34 cellular contexts compared by ENCODE assay signal in genomic region chr7:145020454-145020853, GRCh38.
"Had no signal": no experiment of that assay in that cellular context is flagged by ENCODE, and none has a peak within 500 bp of the region (broad histone marks: within the 10 kb centered on the region; RNA-seq: fewer than 3 reads in every experiment).

No MANE protein-coding gene starts in this region.

- ATAC-seq: activated naive CD8-positive, alpha-beta T cell treated with anti-CD3 and anti-CD28 coated beads, Interleukin-2, amount 50 U/mL, for 24 hours; activated T-cell treated with anti-CD3 and anti-CD28 coated beads, Interleukin-2, amount 50 U/mL, for 4 hours; activated T-cell treated with anti-CD3 and anti-CD28 coated beads, Interleukin-2, amount 50 U/mL, for 72 hours; activated T-helper 17 cell treated with anti-CD3 and anti-CD28 coated beads, Interleukin-2, amount 50 U/mL, for 72 hours; body of pancreas had no signal

- H3K27ac Mint-ChIP-seq: activated naive CD4-positive, alpha-beta T cell treated with anti-CD3 and anti-CD28 coated beads for 36 hours; activated naive CD4-positive, alpha-beta T cell treated with anti-CD3 and anti-CD28 coated beads, Interleukin-2, amount 10 ng/mL, durations not matched to agents 7 days and 5 days; activated naive CD4-positive, alpha-beta T cell treated with anti-CD3 and anti-CD28 coated beads, Interleukin-2, amount 50 U/mL, for 24 hours; activated naive CD8-positive, alpha-beta T cell; activated naive CD8-positive, alpha-beta T cell treated with anti-CD3 and anti-CD28 coated beads for 36 hours; activated naive CD8-positive, alpha-beta T cell treated with anti-CD3 and anti-CD28 coated beads, Interleukin-2, amount 10 ng/mL, durations not matched to agents 7 days and 5 days; activated naive CD8-positive, alpha-beta T cell treated with anti-CD3 and anti-CD28 coated beads, Interleukin-2, amount 50 U/mL, for 24 hours; activated T-cell treated with anti-CD3 and anti-CD28 coated beads, Interleukin-2, amount 50 U/mL, for 24 hours; activated T-cell treated with anti-CD3 and anti-CD28 coated beads, Interleukin-2, amount 50 U/mL, for 72 hours; activated T-helper 1 cell treated with anti-CD3 and anti-CD28 coated beads, Interleukin-12 subunit alpha, Interleukin-12 subunit beta, Interleukin-2, Interleukin-4 antibody, amounts not matched to agents 30 ng/mL and 10 ng/mL and 1 ng/mL, durations not matched to agents 14 hours and 24 hours and 36 hours; activated T-helper 17 cell treated with anti-CD3 and anti-CD28 coated beads, Interleukin-2, amount 50 U/mL, for 72 hours; activated T-helper 2 cell treated with anti-CD3 and anti-CD28 coated beads, Interferon-gamma antibody, Interleukin-2, Interleukin-4, amounts not matched to agents 10 μg/mL and 5 μg/mL and 100 μg/mL, durations not matched to agents 14 hours and 24 hours and 36 hours; brain had no signal

- H3K4me1 Mint-ChIP-seq: activated naive CD4-positive, alpha-beta T cell treated with anti-CD3 and anti-CD28 coated beads, Interleukin-2, amount 10 ng/mL, durations not matched to agents 7 days and 5 days; activated naive CD4-positive, alpha-beta T cell treated with anti-CD3 and anti-CD28 coated beads, Interleukin-2, amount 50 U/mL, for 24 hours; activated naive CD8-positive, alpha-beta T cell treated with anti-CD3 and anti-CD28 coated beads for 36 hours; activated naive CD8-positive, alpha-beta T cell treated with anti-CD3 and anti-CD28 coated beads, Interleukin-2, amount 10 ng/mL, durations not matched to agents 7 days and 5 days; activated naive CD8-positive, alpha-beta T cell treated with anti-CD3 and anti-CD28 coated beads, Interleukin-2, amount 50 U/mL, for 24 hours; activated T-helper 17 cell treated with anti-CD3 and anti-CD28 coated beads, Interleukin-2, amount 50 U/mL, for 72 hours; brain; central memory CD8-positive, alpha-beta T cell had no signal

- H3K36me3 Mint-ChIP-seq: activated naive CD4-positive, alpha-beta T cell treated with anti-CD3 and anti-CD28 coated beads, Interleukin-2, amount 10 ng/mL, durations not matched to agents 7 days and 5 days; activated naive CD4-positive, alpha-beta T cell treated with anti-CD3 and anti-CD28 coated beads, Interleukin-2, amount 50 U/mL, for 24 hours; activated naive CD8-positive, alpha-beta T cell; activated naive CD8-positive, alpha-beta T cell treated with anti-CD3 and anti-CD28 coated beads for 36 hours; activated naive CD8-positive, alpha-beta T cell treated with anti-CD3 and anti-CD28 coated beads, Interleukin-2, amount 10 ng/mL, durations not matched to agents 7 days and 5 days; brain had no signal

- H3K4me3 Mint-ChIP-seq: activated naive CD4-positive, alpha-beta T cell treated with anti-CD3 and anti-CD28 coated beads for 36 hours; activated naive CD4-positive, alpha-beta T cell treated with anti-CD3 and anti-CD28 coated beads, Interleukin-2, amount 10 ng/mL, durations not matched to agents 7 days and 5 days; activated naive CD4-positive, alpha-beta T cell treated with anti-CD3 and anti-CD28 coated beads, Interleukin-2, amount 50 U/mL, for 24 hours; activated naive CD8-positive, alpha-beta T cell; activated naive CD8-positive, alpha-beta T cell treated with anti-CD3 and anti-CD28 coated beads for 36 hours; activated naive CD8-positive, alpha-beta T cell treated with anti-CD3 and anti-CD28 coated beads, Interleukin-2, amount 10 ng/mL, durations not matched to agents 7 days and 5 days; activated naive CD8-positive, alpha-beta T cell treated with anti-CD3 and anti-CD28 coated beads, Interleukin-2, amount 50 U/mL, for 24 hours; activated T-cell treated with anti-CD3 and anti-CD28 coated beads, Interleukin-2, amount 50 U/mL, for 24 hours; activated T-cell treated with anti-CD3 and anti-CD28 coated beads, Interleukin-2, amount 50 U/mL, for 4 hours; activated T-cell treated with anti-CD3 and anti-CD28 coated beads, Interleukin-2, amount 50 U/mL, for 72 hours; activated T-helper 1 cell treated with anti-CD3 and anti-CD28 coated beads, Interleukin-12 subunit alpha, Interleukin-12 subunit beta, Interleukin-2, Interleukin-4 antibody, amounts not matched to agents 30 ng/mL and 10 ng/mL and 1 ng/mL, durations not matched to agents 14 hours and 24 hours and 36 hours; activated T-helper 17 cell treated with anti-CD3 and anti-CD28 coated beads, Interleukin-2, amount 50 U/mL, for 72 hours; brain; central memory CD8-positive, alpha-beta T cell had no signal

- H3K27me3 Mint-ChIP-seq: activated naive CD4-positive, alpha-beta T cell treated with anti-CD3 and anti-CD28 coated beads, Interleukin-2, amount 10 ng/mL, durations not matched to agents 7 days and 5 days; activated naive CD4-positive, alpha-beta T cell treated with anti-CD3 and anti-CD28 coated beads, Interleukin-2, amount 50 U/mL, for 24 hours; activated naive CD8-positive, alpha-beta T cell treated with anti-CD3 and anti-CD28 coated beads for 36 hours; activated naive CD8-positive, alpha-beta T cell treated with anti-CD3 and anti-CD28 coated beads, Interleukin-2, amount 10 ng/mL, durations not matched to agents 7 days and 5 days; activated naive CD8-positive, alpha-beta T cell treated with anti-CD3 and anti-CD28 coated beads, Interleukin-2, amount 50 U/mL, for 24 hours; activated T-helper 17 cell treated with anti-CD3 and anti-CD28 coated beads, Interleukin-2, amount 50 U/mL, for 72 hours; brain had no signal

- H3K9me3 Mint-ChIP-seq: activated naive CD4-positive, alpha-beta T cell treated with anti-CD3 and anti-CD28 coated beads for 36 hours; activated naive CD4-positive, alpha-beta T cell treated with anti-CD3 and anti-CD28 coated beads, Interleukin-2, amount 10 ng/mL, durations not matched to agents 7 days and 5 days; activated naive CD4-positive, alpha-beta T cell treated with anti-CD3 and anti-CD28 coated beads, Interleukin-2, amount 50 U/mL, for 24 hours; activated naive CD8-positive, alpha-beta T cell treated with anti-CD3 and anti-CD28 coated beads for 36 hours; activated naive CD8-positive, alpha-beta T cell treated with anti-CD3 and anti-CD28 coated beads, Interleukin-2, amount 10 ng/mL, durations not matched to agents 7 days and 5 days; activated naive CD8-positive, alpha-beta T cell treated with anti-CD3 and anti-CD28 coated beads, Interleukin-2, amount 50 U/mL, for 24 hours; activated T-cell treated with anti-CD3 and anti-CD28 coated beads, Interleukin-2, amount 50 U/mL, for 24 hours; activated T-cell treated with anti-CD3 and anti-CD28 coated beads, Interleukin-2, amount 50 U/mL, for 4 hours; activated T-cell treated with anti-CD3 and anti-CD28 coated beads, Interleukin-2, amount 50 U/mL, for 72 hours; activated T-helper 1 cell treated with anti-CD3 and anti-CD28 coated beads, Interleukin-12 subunit alpha, Interleukin-12 subunit beta, Interleukin-2, Interleukin-4 antibody, amounts not matched to agents 30 ng/mL and 10 ng/mL and 1 ng/mL, durations not matched to agents 14 hours and 24 hours and 36 hours; activated T-helper 17 cell treated with anti-CD3 and anti-CD28 coated beads, Interleukin-2, amount 50 U/mL, for 72 hours; activated T-helper 2 cell treated with anti-CD3 and anti-CD28 coated beads, Interferon-gamma antibody, Interleukin-2, Interleukin-4, amounts not matched to agents 10 μg/mL and 5 μg/mL and 100 μg/mL, durations not matched to agents 14 hours and 24 hours and 36 hours; brain; central memory CD8-positive, alpha-beta T cell had no signal

- DNase-seq: activated effector memory CD4-positive, alpha-beta T cell treated with anti-CD3 and anti-CD28 coated beads, Interleukin-2, amount 50 U/mL, for 16 hours; activated effector memory CD4-positive, alpha-beta T cell treated with Interleukin-2 at 50 U/mL for 16 hours; activated gamma-delta T cell; activated gamma-delta T cell treated with Interleukin-2 at 50 U/mL for 16 hours; activated naive CD4-positive, alpha-beta T cell treated with anti-CD3 and anti-CD28 coated beads for 36 hours; activated naive CD4-positive, alpha-beta T cell treated with anti-CD3 and anti-CD28 coated beads, Interleukin-2, amount 10 ng/mL, durations not matched to agents 7 days and 5 days; activated naive CD4-positive, alpha-beta T cell treated with anti-CD3 and anti-CD28 coated beads, Interleukin-2, amount 50 U/mL, for 16 hours; activated naive CD4-positive, alpha-beta T cell treated with Interleukin-2 at 50 U/mL for 16 hours; activated naive CD8-positive, alpha-beta T cell treated with anti-CD3 and anti-CD28 coated beads for 36 hours; activated naive CD8-positive, alpha-beta T cell treated with anti-CD3 and anti-CD28 coated beads, Interleukin-2, amount 10 ng/mL, durations not matched to agents 7 days and 5 days; activated naive CD8-positive, alpha-beta T cell treated with anti-CD3 and anti-CD28 coated beads, Interleukin-2, amount 50 U/mL, for 24 hours; activated T-cell treated with anti-CD3 and anti-CD28 coated beads for 4 hours; activated T-cell treated with anti-CD3 and anti-CD28 coated beads, Interleukin-2, amount 50 U/mL, for 1 hour; activated T-cell treated with anti-CD3 and anti-CD28 coated beads, Interleukin-2, amount 50 U/mL, for 24 hours; activated T-cell treated with anti-CD3 and anti-CD28 coated beads, Interleukin-2, amount 50 U/mL, for 4 hours; activated T-cell treated with anti-CD3 and anti-CD28 coated beads, Interleukin-2, amount 50 U/mL, for 48 hours; activated T-cell treated with anti-CD3 and anti-CD28 coated beads, Interleukin-2, amount 50 U/mL, for 72 hours; adrenal gland; amniotic stem cell; amygdala; anterior cingulate cortex; aorta; body of pancreas; brain microvascular endothelial cell; caudate nucleus; central memory CD4-positive, alpha-beta T cell; cerebellar nuclear complex had no signal
